Comparison of ENCODE assay signal across 8 cellular contexts in the genomic region with DNA sequence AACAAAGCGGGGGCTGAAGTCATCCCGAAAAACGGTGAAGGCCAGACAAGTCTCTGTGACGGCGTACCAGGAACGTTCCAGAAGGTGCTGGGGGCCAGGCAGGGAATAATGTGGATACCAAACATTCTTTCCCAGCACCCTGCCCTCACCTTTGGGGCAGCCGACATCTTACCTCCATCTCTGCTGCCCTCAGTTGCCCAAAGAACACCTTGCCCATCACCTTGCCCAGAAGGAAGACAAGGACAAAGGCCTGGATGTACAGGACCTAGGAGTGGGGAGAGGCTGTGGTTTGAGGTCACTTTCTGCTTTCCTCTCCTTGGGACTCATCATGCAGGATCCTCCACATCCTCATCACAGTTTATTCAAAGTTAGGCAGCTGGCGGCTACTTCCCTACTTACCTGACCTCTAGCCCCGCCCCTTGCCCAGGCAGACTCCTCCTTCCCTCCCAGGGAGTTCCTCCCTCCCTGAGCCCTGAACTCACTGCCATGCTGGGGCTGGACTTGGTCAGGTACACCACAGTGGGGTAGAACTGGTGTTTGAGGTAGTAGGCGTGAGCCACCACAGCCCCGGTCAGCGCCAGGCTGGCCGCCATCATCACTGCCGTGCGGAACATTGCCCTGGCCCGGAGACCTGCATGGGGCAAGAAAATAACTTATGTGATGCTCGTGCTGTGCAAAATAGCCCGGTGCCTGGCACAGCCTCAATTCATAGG. TPM values are rescaled to one million over a fixed set of nuclear protein-coding genes. Genes with fewer than 3 reads are reported as not detected.
DNase-seq lines count a peak whose midpoint lies in the region; ATAC-seq and TF ChIP-seq lines count a peak whose summit lies in the region.

No MANE protein-coding gene starts in this region.

- H3K4me1 Mint-ChIP-seq in HFFc6 (ENCODE audit: low read depth): peaks cover 26% of the 10 kb centered on the region

- H3K27ac ChIP-seq in C4-2B (peak overlapping the region; percentile 96), muscle layer of colon (ENCODE audit: low read depth, low read length) (peak overlapping the region; percentile 93), urinary bladder (ENCODE audit: low read depth) (no peak overlapping the region)
- peak overlapping the region; percentile 99 for H3K27ac ChIP-seq in effector memory CD4-positive, alpha-beta T cell (ENCODE audit: insufficient read depth, low read length, poor library complexity, severe bottlenecking)

- 0 out of 2 replicates have a peak, but pooled peaks cover 3% of the 10 kb centered on the region for H3K27me3 Mint-ChIP-seq in HFFc6 (ENCODE audit: insufficient read depth)

- 41% methylated on average over 18 of the region's 18 CpGs for WGBS in urinary bladder

- H3K4me1 ChIP-seq in effector memory CD4-positive, alpha-beta T cell (ENCODE audit: control insufficient read depth, insufficient read depth, low read length, poor library complexity, severe bottlenecking): peaks cover 21% of the 10 kb centered on the region
- H3K4me1 ChIP-seq in muscle layer of colon (ENCODE audit: insufficient read depth, low read length) (peaks cover 20% of the 10 kb centered on the region), urinary bladder (ENCODE audit: insufficient read depth) (no peaks in the 10 kb centered on the region)

- H3K27ac Mint-ChIP-seq in HFFc6: peak overlapping the region; percentile 99

- peaks cover 48% of the 10 kb centered on the region for H3K36me3 ChIP-seq in effector memory CD4-positive, alpha-beta T cell (ENCODE audit: control insufficient read depth, insufficient read depth, low read length)
- H3K36me3 ChIP-seq in muscle layer of colon (ENCODE audit: insufficient read depth, low read length) (peaks cover 50% of the 10 kb centered on the region), urinary bladder (ENCODE audit: insufficient read depth) (peaks cover 11% of the 10 kb centered on the region)

- H3K9ac ChIP-seq in muscle layer of colon (ENCODE audit: low read length): peak overlapping the region; percentile 85

- no peak for TF ChIP-seq CTCF in C4-2B (conservative IDR thresholded peaks at IDR 0.05)
- no peak for TF ChIP-seq CTCF in HFFc6 (IDR thresholded peaks at IDR 0.05)

- H3K4me3 ChIP-seq in effector memory CD4-positive, alpha-beta T cell (ENCODE audit: insufficient read depth, low read depth, low read length, poor library complexity, severe bottlenecking): peak overlapping the region; percentile 83
- H3K4me3 ChIP-seq in muscle layer of colon (ENCODE audit: low read depth in 1 of 2, low read length in 2 of 2) (peak overlapping the region; percentile 77 to 93), urinary bladder (ENCODE audit: low read depth, low read length) (peak overlapping the region; percentile 87)

- H3K9me3 Mint-ChIP-seq in HFFc6: no peaks in the 10 kb centered on the region

- no peaks in the 10 kb centered on the region for H3K27me3 ChIP-seq in effector memory CD4-positive, alpha-beta T cell (replicated peaks; ENCODE audit: control insufficient read depth, insufficient read depth, low read length, poor library complexity, severe bottlenecking)
- H3K27me3 ChIP-seq in muscle layer of colon (ENCODE audit: control insufficient read depth in 1 of 2, insufficient read depth in 2 of 2, low read length in 2 of 2): no peaks in the 10 kb centered on the region

- no peak for ATAC-seq in GM19324 (IDR thresholded peaks at IDR 0.05; ENCODE audit: low FRiP score, unreplicated experiment)
- no peak for ATAC-seq in GM19463 (IDR thresholded peaks at IDR 0.05; ENCODE audit: unreplicated experiment)

- DNase-seq in HFFc6 (no peak), T-helper 1 cell (peak in 3 of 5 donors; percentile 38 to 43 (median 41))
- peak in 1 of 3 donors; percentile 49 for DNase-seq in effector memory CD4-positive, alpha-beta T cell

- no peaks in the 10 kb centered on the region for H3K9me3 ChIP-seq in effector memory CD4-positive, alpha-beta T cell (ENCODE audit: control insufficient read depth, low read length)
- H3K9me3 ChIP-seq in muscle layer of colon (ENCODE audit: low read length): no peaks in the 10 kb centered on the region

- peak overlapping the region; percentile 100 for H3K4me3 Mint-ChIP-seq in HFFc6

- peaks cover 17% of the 10 kb centered on the region for H3K36me3 Mint-ChIP-seq in HFFc6 (ENCODE audit: low read depth)

RNA-seq across cellular contexts. Expression of gene SYVN1, which starts 1.2 kb away (rescaled TPM):
- total RNA-seq in HFFc6 (2021; fragmentation: NEBNext Ultra II Directional; extraction: Animal tissue kit (Norgen Biotek cat#: 25700)): 10 to 100 TPM; 39.9 to 46.9 (median 42.9) TPM
- 16.2 TPM for total RNA-seq in urinary bladder
- polyA plus RNA-seq in urinary bladder: 29.3 TPM

RNA-seq across cellular contexts. Expression of gene MRPL49, which starts 11.0 kb away (rescaled TPM):
- 10 to 100 TPM; 53.2 to 59.7 (median 56.9) TPM for total RNA-seq in HFFc6 (2021; fragmentation: NEBNext Ultra II Directional; extraction: Animal tissue kit (Norgen Biotek cat#: 25700))
- total RNA-seq in urinary bladder: 26.8 TPM
- polyA plus RNA-seq in urinary bladder: 55.6 TPM

RNA-seq across cellular contexts. Expression of gene FAU, which starts 11.2 kb away (rescaled TPM):
- 100 to 1,000 TPM; 631 to 750 (median 715) TPM for total RNA-seq in HFFc6 (2021; fragmentation: NEBNext Ultra II Directional; extraction: Animal tissue kit (Norgen Biotek cat#: 25700))
- total RNA-seq in urinary bladder: 177 TPM
- 1,282 TPM for polyA plus RNA-seq in urinary bladder

RNA-seq across cellular contexts. Expression of gene ZNHIT2, which starts 15.6 kb away (rescaled TPM):
- 10 to 100 TPM in 4 of 6 experiments, 1 to 10 TPM in 2; 9.3 to 13.6 (median 11.1) TPM for total RNA-seq in HFFc6 (2021; fragmentation: NEBNext Ultra II Directional; extraction: Animal tissue kit (Norgen Biotek cat#: 25700))
- total RNA-seq in urinary bladder: 2.6 TPM
- 19.8 TPM for polyA plus RNA-seq in urinary bladder

RNA-seq across cellular contexts. Expression of gene TM7SF2, which starts 21.5 kb away (rescaled TPM):
- total RNA-seq in HFFc6 (2021; fragmentation: NEBNext Ultra II Directional; extraction: Animal tissue kit (Norgen Biotek cat#: 25700)): 1 to 10 TPM; 3.8 to 6.4 (median 4.9) TPM
- total RNA-seq in urinary bladder: 9.6 TPM
- 12.1 TPM for polyA plus RNA-seq in urinary bladder
